Comparison of ENCODE assay signal across 9 cellular contexts in genomic region chr6:44064089-44064947, GRCh38.
DNase-seq lines count a peak whose midpoint lies in the region; ATAC-seq and TF ChIP-seq lines count a peak whose summit lies in the region.
"Had no signal": no experiment of that assay in that cellular context is flagged by ENCODE, and none has a peak within 500 bp of the region (broad histone marks: within the 10 kb centered on the region; RNA-seq: fewer than 3 reads in every experiment).

No MANE protein-coding gene starts in this region.

- intact Hi-C loops in left ventricle myocardium superior (cut with micrococcal nuclease), result no loop called here

- H4K20me1 ChIP-seq in GM23248 (ENCODE audit: insufficient read depth) (no peaks in the 10 kb centered on the region), MM.1S (ENCODE audit: insufficient read depth, low read length) (no peaks in the 10 kb centered on the region)

- H3K27me3 Mint-ChIP-seq in activated CD8-positive, alpha-beta T cell treated with anti-CD3 and anti-CD28 coated beads, Interleukin-2, amount 10 ng/mL, durations not matched to agents 7 days and 5 days (ENCODE audit: low read depth), result peaks cover 3% of the 10 kb centered on the region
- peaks cover 48% of the 10 kb centered on the region for H3K27me3 Mint-ChIP-seq in stimulated activated memory B cell treated with anti-CD40 and anti-IgM and Interleukin-4, amounts not matched to agents 10 μg/mL and 1 μg/mL and 100 μg/mL, for 72 hours

- H3K9me2 ChIP-seq in GM23248 (ENCODE audit: insufficient read depth) (no peaks in the 10 kb centered on the region), MM.1S (replicated peaks; ENCODE audit: insufficient read depth, low read length) (no peaks in the 10 kb centered on the region)

- no peaks in the 10 kb centered on the region for H3K27me3 ChIP-seq in GM23248 (replicated peaks; ENCODE audit: insufficient read depth)
- H3K27me3 ChIP-seq in MM.1S (replicated peaks; ENCODE audit: insufficient read depth, low read length), result no peaks in the 10 kb centered on the region
- H3K27me3 ChIP-seq: dorsolateral prefrontal cortex had no signal

- in situ Hi-C loops in GM23248 (cut with MboI), result loop anchor here (10.0 kb wide), 1 partner anchor 290 kb away; the partner anchor contains the start of gene VEGFA

- H3K27ac ChIP-seq in GM23248 (peak overlapping the region; percentile 65), MM.1S (ENCODE audit: low read length) (no peak overlapping the region)

- peak overlapping the region; percentile 53 for H3K9ac ChIP-seq in GM23248
- H3K9ac ChIP-seq in MM.1S (ENCODE audit: low read length), result no peak overlapping the region

- 49 to 54% methylated on average over 17 of the region's 17 CpGs for WGBS in GM23248 (ENCODE audit: low coverage in 1 of 2, low lambda C conversion rate in 2 of 2, missing lambda C conversion rate in 2 of 2), 2 experiments

- CTCF ChIA-PET in activated CD8-positive, alpha-beta T cell treated with anti-CD3 and anti-CD28 coated beads, Interleukin-2, amount 10 ng/mL, durations not matched to agents 7 days and 5 days (lab: Charles Lee), result interaction anchor here (0.8 to 4.9 kb wide), 5 partner anchors 9 to 295 kb away, joined by 3 to 39 read pairs (median 4); no protein-coding TSS in a partner anchor

- peaks cover 42% of the 10 kb centered on the region for H3F3A ChIP-seq in GM23248 (ENCODE audit: insufficient read depth)
- H3F3A ChIP-seq in MM.1S (ENCODE audit: insufficient read depth, low read length), result no peaks in the 10 kb centered on the region

- no peak for TF ChIP-seq CTCF in MM.1S (IDR thresholded peaks at IDR 0.05; ENCODE audit: low read length)

- no peaks in the 10 kb centered on the region for H3K9me3 Mint-ChIP-seq in activated CD8-positive, alpha-beta T cell treated with anti-CD3 and anti-CD28 coated beads, Interleukin-2, amount 10 ng/mL, durations not matched to agents 7 days and 5 days (ENCODE audit: insufficient read depth)
- H3K9me3 Mint-ChIP-seq in stimulated activated memory B cell treated with anti-CD40 and anti-IgM and Interleukin-4, amounts not matched to agents 10 μg/mL and 1 μg/mL and 100 μg/mL, for 72 hours, result peaks cover 5% of the 10 kb centered on the region

- H3K36me3 ChIP-seq in GM23248 (ENCODE audit: low read depth) (no peaks in the 10 kb centered on the region), MM.1S (replicated peaks; ENCODE audit: insufficient read depth, low read length) (no peaks in the 10 kb centered on the region)

- peak overlapping the region; percentile 30 for H3K4me2 ChIP-seq in GM23248 (ENCODE audit: unreplicated experiment)
- no peak overlapping the region for H3K4me2 ChIP-seq in MM.1S (ENCODE audit: low read depth, low read length)

- POLR2A ChIA-PET in activated CD8-positive, alpha-beta T cell treated with anti-CD3 and anti-CD28 coated beads, Interleukin-2, amount 10 ng/mL, durations not matched to agents 7 days and 5 days (lab: Charles Lee), result interaction anchor here (0.7 kb wide), 1 partner anchor 9 kb away, joined by 3 read pairs; no protein-coding TSS in a partner anchor

- H3K9me3 ChIP-seq in GM23248 (ENCODE audit: low read depth) (no peaks in the 10 kb centered on the region), MM.1S (replicated peaks; ENCODE audit: insufficient read depth, low read length) (no peaks in the 10 kb centered on the region)

- ATAC-seq in activated CD8-positive, alpha-beta T cell treated with anti-CD3 and anti-CD28 coated beads, Interleukin-2, amount 10 ng/mL, durations not matched to agents 7 days and 5 days, result peak; percentile 47
- ATAC-seq in left ventricle myocardium superior, result peak; percentile 19
- ATAC-seq in stimulated activated memory B cell treated with anti-CD40 and anti-IgM and Interleukin-4, amounts not matched to agents 10 μg/mL and 1 μg/mL and 100 μg/mL, for 72 hours, result peak; percentile 57

- H3K79me2 ChIP-seq in GM23248 (ENCODE audit: insufficient read depth) (no peaks in the 10 kb centered on the region), MM.1S (ENCODE audit: low read length) (no peaks in the 10 kb centered on the region)

- H3K4me1 Mint-ChIP-seq in activated CD8-positive, alpha-beta T cell treated with anti-CD3 and anti-CD28 coated beads, Interleukin-2, amount 10 ng/mL, durations not matched to agents 7 days and 5 days (ENCODE audit: low read depth), result peaks cover 17% of the 10 kb centered on the region
- H3K4me1 Mint-ChIP-seq in stimulated activated memory B cell treated with anti-CD40 and anti-IgM and Interleukin-4, amounts not matched to agents 10 μg/mL and 1 μg/mL and 100 μg/mL, for 72 hours, result peaks cover 15% of the 10 kb centered on the region

- H2AFZ ChIP-seq in GM23248 (no peak overlapping the region), MM.1S (ENCODE audit: low read length) (no peak overlapping the region)

- H3K4me1 ChIP-seq in GM23248 (ENCODE audit: insufficient read depth) (peaks cover 48% of the 10 kb centered on the region), MM.1S (ENCODE audit: low read length) (no peaks in the 10 kb centered on the region)

- DNase-seq in GM23248 (peak; percentile 97), left ventricle myocardium superior (no peak), NCI-H1436 (lab: John Stamatoyannopoulos, UW) (no peak), MM.1S (no peak), DMS 273 treated with DMSO at 0.1 percent for 48 hours (lab: John Stamatoyannopoulos, UW) (no peak), ureter (ENCODE audit: low spot score) (no peak)
- no peak for DNase-seq in activated CD8-positive, alpha-beta T cell treated with anti-CD3 and anti-CD28 coated beads, Interleukin-2, amount 10 ng/mL, durations not matched to agents 7 days and 5 days
- DNase-seq: dorsolateral prefrontal cortex had no signal

- H3K4me3 ChIP-seq in GM23248, result no peak overlapping the region
- no peak overlapping the region for H3K4me3 ChIP-seq in MM.1S (ENCODE audit: low read length)
- H3K4me3 ChIP-seq: dorsolateral prefrontal cortex had no signal

- H3K4me3 Mint-ChIP-seq in activated CD8-positive, alpha-beta T cell treated with anti-CD3 and anti-CD28 coated beads, Interleukin-2, amount 10 ng/mL, durations not matched to agents 7 days and 5 days, result no peak overlapping the region
- H3K4me3 Mint-ChIP-seq in stimulated activated memory B cell treated with anti-CD40 and anti-IgM and Interleukin-4, amounts not matched to agents 10 μg/mL and 1 μg/mL and 100 μg/mL, for 72 hours, result no peak overlapping the region

- no peaks in the 10 kb centered on the region for H3K36me3 Mint-ChIP-seq in activated CD8-positive, alpha-beta T cell treated with anti-CD3 and anti-CD28 coated beads, Interleukin-2, amount 10 ng/mL, durations not matched to agents 7 days and 5 days (ENCODE audit: low read depth)
- peaks cover 10% of the 10 kb centered on the region for H3K36me3 Mint-ChIP-seq in stimulated activated memory B cell treated with anti-CD40 and anti-IgM and Interleukin-4, amounts not matched to agents 10 μg/mL and 1 μg/mL and 100 μg/mL, for 72 hours

- peak overlapping the region; percentile 5 for H3K27ac Mint-ChIP-seq in activated CD8-positive, alpha-beta T cell treated with anti-CD3 and anti-CD28 coated beads, Interleukin-2, amount 10 ng/mL, durations not matched to agents 7 days and 5 days
- peak overlapping the region; percentile 5 for H3K27ac Mint-ChIP-seq in stimulated activated memory B cell treated with anti-CD40 and anti-IgM and Interleukin-4, amounts not matched to agents 10 μg/mL and 1 μg/mL and 100 μg/mL, for 72 hours
